In genomic region chr10:86389441-86390193, GRCh38 we compare ENCODE assay signal across 8 cellular contexts. TPM values are rescaled to one million over a fixed set of nuclear protein-coding genes. Genes with fewer than 3 reads are reported as not detected.
DNase-seq lines count a peak whose midpoint lies in the region; ATAC-seq, FAIRE-seq and TF ChIP-seq lines count a peak whose summit lies in the region.

No MANE protein-coding gene starts in this region.

- H3K9me3 Mint-ChIP-seq in activated naive CD8-positive, alpha-beta T cell treated with anti-CD3 and anti-CD28 coated beads, Interleukin-2, amount 50 U/mL, for 24 hours: no peaks in the 10 kb centered on the region

- POLR2A ChIA-PET in A549 (lab: Yijun Ruan, JAX): interaction anchor here (1.2 kb wide), 1 partner anchor 10 kb away, joined by 3 read pairs; no protein-coding TSS in a partner anchor

- 56% methylated on average over 42 of the region's 53 CpGs for WGBS in A549 (ENCODE audit: missing lambda C conversion rate)

- TF ChIP-seq CTCF in A549 (IDR thresholded peaks at IDR 0.05): no peak

- no peaks in the 10 kb centered on the region for H3K36me3 ChIP-seq in subcutaneous abdominal adipose tissue (ENCODE audit: control insufficient read depth in 5 of 5, insufficient read depth in 5 of 5, low read length in 5 of 5)

- TF ChIP-seq EP300 in A549 (IDR thresholded peaks at IDR 0.05): no peak

- TF ChIP-seq RAD21 in A549 (conservative IDR thresholded peaks at IDR 0.05 in 1 of 2, IDR thresholded peaks at IDR 0.05 in 1 of 2): no peak

- DNase-seq in A549 (ENCODE audit: low read depth in 1 of 2, low spot score in 1 of 2) (peak; percentile 42 to 43), iPS-NIHi11 (ENCODE audit: low spot score) (peak; percentile 93), amniotic stem cell (lab: John Stamatoyannopoulos, UW) (no peak), HT-29 (ENCODE audit: low spot score) (no peak)
- peak; percentile 33 for DNase-seq in activated naive CD8-positive, alpha-beta T cell treated with anti-CD3 and anti-CD28 coated beads, Interleukin-2, amount 50 U/mL, for 24 hours

- FAIRE-seq in A549 (lab: Jason Lieb, UNC): no peak

- no peak for TF ChIP-seq POLR2A in A549 (IDR thresholded peaks at IDR 0.05; ENCODE audit: low read length)

- H3K4me1 ChIP-seq in A549 (no peaks in the 10 kb centered on the region), subcutaneous abdominal adipose tissue (ENCODE audit: control insufficient read depth in 5 of 5, insufficient read depth in 5 of 5, low read length in 5 of 5) (peaks cover 0 to 8% (median 6%) of the 10 kb centered on the region in 5 donors)

- peaks cover 26 to 52% (median 34%) of the 10 kb centered on the region in 5 donors for H3K27me3 ChIP-seq in subcutaneous abdominal adipose tissue (ENCODE audit: control insufficient read depth in 5 of 5, insufficient read depth in 4 of 5, low read length in 5 of 5)

- H3K27ac ChIP-seq in A549 (peak overlapping the region; percentile 31 to 74; a peak in 4 of 6 replicates), subcutaneous abdominal adipose tissue (ENCODE audit: low read depth, low read length) (no peak overlapping the region)

- peaks cover 30% of the 10 kb centered on the region for H3K27me3 Mint-ChIP-seq in activated naive CD8-positive, alpha-beta T cell treated with anti-CD3 and anti-CD28 coated beads, Interleukin-2, amount 50 U/mL, for 24 hours

- H3K36me3 Mint-ChIP-seq in activated naive CD8-positive, alpha-beta T cell treated with anti-CD3 and anti-CD28 coated beads, Interleukin-2, amount 50 U/mL, for 24 hours (ENCODE audit: low read depth): no peaks in the 10 kb centered on the region

- H3K4me3 ChIP-seq in A549: peak overlapping the region; percentile 39
- peak overlapping the region; percentile 5 to 58 (median 40) for H3K4me3 ChIP-seq in subcutaneous abdominal adipose tissue (ENCODE audit: low read depth in 1 of 5, low read length in 5 of 5)

- peak overlapping the region; percentile 72 for H3K4me3 Mint-ChIP-seq in activated naive CD8-positive, alpha-beta T cell treated with anti-CD3 and anti-CD28 coated beads, Interleukin-2, amount 50 U/mL, for 24 hours

- CTCF ChIA-PET in A549 (lab: Yijun Ruan, JAX): interaction anchor here (0.9 to 6.0 kb wide), 6 partner anchors 9 to 214 kb away, joined by 3 to 31 read pairs (median 4); no protein-coding TSS in a partner anchor

- H3K4me2 ChIP-seq in A549: peak overlapping the region; percentile 67

- H3K9ac ChIP-seq in subcutaneous abdominal adipose tissue (ENCODE audit: low read length in 5 of 5): no peak overlapping the region

- no peak overlapping the region for H3K27ac Mint-ChIP-seq in activated naive CD8-positive, alpha-beta T cell treated with anti-CD3 and anti-CD28 coated beads, Interleukin-2, amount 50 U/mL, for 24 hours

- H3K9me3 ChIP-seq in A549 (no peaks in the 10 kb centered on the region), subcutaneous abdominal adipose tissue (ENCODE audit: control insufficient read depth in 5 of 5, low read length in 5 of 5) (no peaks in the 10 kb centered on the region)

- peaks cover 7% of the 10 kb centered on the region for H3K4me1 Mint-ChIP-seq in activated naive CD8-positive, alpha-beta T cell treated with anti-CD3 and anti-CD28 coated beads, Interleukin-2, amount 50 U/mL, for 24 hours

- ATAC-seq in A549: peak; percentile 60 to 89; a peak in 5 of 6 replicates
- peak; percentile 69 for ATAC-seq in GM18907 (IDR thresholded peaks at IDR 0.05; ENCODE audit: unreplicated experiment)
- peak; percentile 64 for ATAC-seq in HG03095 (IDR thresholded peaks at IDR 0.05; ENCODE audit: unreplicated experiment)
- ATAC-seq in activated naive CD8-positive, alpha-beta T cell treated with anti-CD3 and anti-CD28 coated beads, Interleukin-2, amount 50 U/mL, for 24 hours: peak; percentile 34

TF ChIP-seq in A549, 52 proteins besides CTCF, POLR2A, EP300 and RAD21:
- TF ChIP-seq TP53 (CRISPR knock-in tag; IDR thresholded peaks at IDR 0.05): no peak

RNA-seq across cellular contexts. Expression of gene GRID1, which starts 23.0 kb away (rescaled TPM):
- polyA plus RNA-seq in A549 (2011; rRNA removed) (0.30 and 0.49 TPM in 2 replicates), A549 (2017; fragmentation: RNase III; extraction: RNeasy Plus Mini Kit Qiagen cat#74134 plus additional on column Dnase treatment) (0.10 to 0.14 TPM (median 0.12 TPM) in 3 replicates)
- 0.25 and 0.40 TPM in 2 replicates for polyA plus RNA-seq in A549 (2012; cell fraction: cytosol; rRNA removed)
- 0.35 and 0.43 TPM in 2 replicates for polyA plus RNA-seq in A549 (2012; cell fraction: nucleus; rRNA removed)
- 1.2 and 1.5 TPM in 2 replicates for polyA minus RNA-seq in A549 (2011; rRNA and poly(A)+ RNA removed)
- total RNA-seq in HT-29 (2014; rRNA removed; shearing (Covaris generic)): not detected in 2 replicates

Comparison
In these comparisons a context has a peak if more than half of its experiments do, and no peak if none do; other contexts are left out.
1. DNase-seq: peak in A549 (2 of 2), activated naive CD8-positive, alpha-beta T cell treated with anti-CD3 and anti-CD28 coated beads, Interleukin-2, amount 50 U/mL, for 24 hours (single experiment) and iPS-NIHi11 (single experiment); none in amniotic stem cell (single experiment) and HT-29 (single experiment).
2. Peak in every context shown above with its lines, with median percentiles within 50 percentile points of each other: ATAC-seq.